Comparison of ENCODE assay signal across 9 cellular contexts in genomic region chr2:190119257-190119656, GRCh38. TPM values are rescaled to one million over a fixed set of nuclear protein-coding genes. Genes with fewer than 3 reads are reported as not detected.
DNase-seq lines count a peak whose midpoint lies in the region; ATAC-seq, FAIRE-seq and TF ChIP-seq lines count a peak whose summit lies in the region.
"Had no signal": no experiment of that assay in that cellular context is flagged by ENCODE, and none has a peak within 500 bp of the region (broad histone marks: within the 10 kb centered on the region; RNA-seq: fewer than 3 reads in every experiment).

No MANE protein-coding gene starts in this region.

- ATAC-seq in K562 (no peak), HG02884 (IDR thresholded peaks at IDR 0.05; ENCODE audit: unreplicated experiment) (no peak), GM21576 (IDR thresholded peaks at IDR 0.05; ENCODE audit: unreplicated experiment) (no peak), HG03097 (IDR thresholded peaks at IDR 0.05; ENCODE audit: low FRiP score, unreplicated experiment) (no peak)
- peak; percentile 88 for ATAC-seq in stimulated activated naive CD8-positive, alpha-beta T cell treated with anti-CD3 and anti-CD28 coated beads, Interleukin-15, amount 100 ng/mL, for 72 hours

- H3K27ac ChIP-seq in K562 (ENCODE audit: extremely low read depth, low read depth, low read length): no peak overlapping the region

- H3K4me3 Mint-ChIP-seq in stimulated activated naive CD8-positive, alpha-beta T cell treated with anti-CD3 and anti-CD28 coated beads, Interleukin-15, amount 100 ng/mL, for 72 hours: peak overlapping the region in 1 of 2 donors; percentile 52

- no peak for FAIRE-seq in K562 (lab: Jason Lieb, UNC)

- H3K79me2 ChIP-seq in K562 (ENCODE audit: control insufficient read depth, insufficient read depth, low read length): no peaks in the 10 kb centered on the region

- no peak overlapping the region for H3K4me2 ChIP-seq in K562 (ENCODE audit: insufficient read depth, low read length)

- no peak for TF ChIP-seq CTCF in K562 (IDR thresholded peaks at IDR 0.05 in 2 of 3, conservative IDR thresholded peaks at IDR 0.05 in 1 of 3; ENCODE audit: insufficient read depth in 2 of 3, low read depth in 1 of 3, low read length in 3 of 3)

- no peaks in the 10 kb centered on the region for H4K20me1 ChIP-seq in K562 (replicated peaks; ENCODE audit: control insufficient read depth, insufficient read depth, low read length)

- peak; percentile 66 for DNase-seq in NCI-H2227 (lab: John Stamatoyannopoulos, UW; ENCODE audit: unreplicated experiment)
- DNase-seq in K562 (ENCODE audit: extremely low read depth in 1 of 4, low spot score in 3 of 4): peak in 1 of 4 experiments; percentile 9
- peak; percentile 57 for DNase-seq in iPS-NIHi7 (ENCODE audit: extremely low spot score)
- DNase-seq in stimulated activated naive CD8-positive, alpha-beta T cell treated with anti-CD3 and anti-CD28 coated beads, Interleukin-15, amount 100 ng/mL, for 72 hours: peak in 1 of 2 donors; percentile 36
- DNase-seq: NCI-H2081 had no signal

- no peak for TF ChIP-seq POLR2A in K562 (conservative IDR thresholded peaks at IDR 0.05)

- H3K27me3 Mint-ChIP-seq in stimulated activated naive CD8-positive, alpha-beta T cell treated with anti-CD3 and anti-CD28 coated beads, Interleukin-15, amount 100 ng/mL, for 72 hours: no peaks in the 10 kb centered on the region

- WGBS in K562 (ENCODE audit: insufficient coverage, low coverage, missing lambda C conversion rate): 68% methylated on average over 14 of the region's 14 CpGs

- no peaks in the 10 kb centered on the region for H3K9me1 ChIP-seq in K562 (ENCODE audit: control insufficient read depth, insufficient read depth, low read length)

- BruUV-seq in K562 (replicated peaks; lab: Mats Ljungman, UMichigan): no TSS peak

- CTCF ChIA-PET in K562 (lab: Yijun Ruan, JAX; ENCODE audit: low intra/inter-chr PET ratio): no interaction called here

- in situ Hi-C loops in K562 (cut with MboI): no loop called here

- no peaks in the 10 kb centered on the region for H3K9me3 ChIP-seq in K562 (replicated peaks; ENCODE audit: control insufficient read depth, insufficient read depth, low read depth, low read length)

- H3K4me1 ChIP-seq in K562 (replicated peaks in 1 of 2; ENCODE audit: control insufficient read depth in 2 of 2, insufficient read depth in 2 of 2, low read length in 2 of 2): no peaks in the 10 kb centered on the region; a peak in 1 of 5 replicates

- H3K27me3 ChIP-seq in K562 (ENCODE audit: control insufficient read depth in 2 of 2, insufficient read depth in 2 of 2, low read length in 2 of 2): no peaks in the 10 kb centered on the region

- H3K36me3 ChIP-seq in K562 (ENCODE audit: control insufficient read depth, insufficient read depth, low read length): no peaks in the 10 kb centered on the region

- intact Hi-C loops in K562 (cut with micrococcal nuclease): no loop called here

- H2AFZ ChIP-seq in K562 (ENCODE audit: low read depth, low read length): no peak overlapping the region

- no peak for TF ChIP-seq EP300 in K562 (IDR thresholded peaks at IDR 0.05; ENCODE audit: low read length)

- no peak overlapping the region for H3K4me3 ChIP-seq in K562

- TF ChIP-seq RAD21 in K562 (CRISPR knock-in tag; conservative IDR thresholded peaks at IDR 0.05 in 1 of 2, IDR thresholded peaks at IDR 0.05 in 1 of 2): no peak

- peak overlapping the region in 1 of 2 donors; percentile 55 for H3K27ac Mint-ChIP-seq in stimulated activated naive CD8-positive, alpha-beta T cell treated with anti-CD3 and anti-CD28 coated beads, Interleukin-15, amount 100 ng/mL, for 72 hours

- H3K9me3 Mint-ChIP-seq in stimulated activated naive CD8-positive, alpha-beta T cell treated with anti-CD3 and anti-CD28 coated beads, Interleukin-15, amount 100 ng/mL, for 72 hours: no peaks in the 10 kb centered on the region

- no peak overlapping the region for H3K9ac ChIP-seq in K562 (ENCODE audit: insufficient read depth in 1 of 2, low read depth in 2 of 2, low read length in 2 of 2)

- POLR2A ChIA-PET in K562 (lab: Yijun Ruan, JAX): no interaction called here

- no peaks in the 10 kb centered on the region for H3K4me1 Mint-ChIP-seq in stimulated activated naive CD8-positive, alpha-beta T cell treated with anti-CD3 and anti-CD28 coated beads, Interleukin-15, amount 100 ng/mL, for 72 hours

TF ChIP-seq in K562, 482 proteins besides CTCF, POLR2A, EP300 and RAD21:
- no peak for TF ChIP-seq ESRRB (CRISPR knock-in tag; IDR thresholded peaks at IDR 0.05; ENCODE audit: borderline replicate concordance)
- 0 out of 2 replicates have a peak, but pooled peaks have one; percentile 35 for TF ChIP-seq ZBTB33 (CRISPR knock-in tag; IDR thresholded peaks at IDR 0.05)

RNA-seq across cellular contexts. Expression of gene MSTN, which starts 56.7 kb away (rescaled TPM):
- total RNA-seq in K562 (2011; cell fraction: chromatin; rRNA removed; ENCODE audit: low replicate concordance): not detected in 2 replicates
- not detected in 2 replicates for total RNA-seq in K562 (2011; cell fraction: nucleolus; rRNA removed)
- total RNA-seq in K562 (2011; cell fraction: nucleoplasm; rRNA removed): not detected in 2 replicates
- total RNA-seq in K562 (2014; rRNA removed): not detected in 2 replicates
- total RNA-seq in K562 (2014; rRNA removed; fragmentation: Illumina TruSeq; extraction: Trizol): not detected in 2 replicates
- total RNA-seq in K562 (2015; rRNA removed; fragmentation: Illumina TruSeq; extraction: Trizol): not detected in 2 replicates
- not detected in 2 replicates for total RNA-seq in K562 (2021)
- not detected in 2 replicates for polyA plus RNA-seq in K562 (2011; rRNA removed)
- polyA plus RNA-seq in K562 (2011; cell fraction: cytosol; rRNA removed): not detected in 2 replicates
- not detected in 2 replicates for polyA plus RNA-seq in K562 (2011; cell fraction: nucleus; rRNA removed)
- 0.03 TPM in 1 of 2 replicates, not detected in the other for polyA plus RNA-seq in K562 (2012)
- not detected in 2 replicates for polyA plus RNA-seq in K562 (2014; fragmentation: Illumina TruSeq; extraction: Trizol)
- not detected for polyA plus RNA-seq in K562 (2014; fragmentation: Nextera tagmentation; extraction: Ambion mirVana)
- not detected in 2 replicates for polyA plus RNA-seq in K562 (2014; rRNA removed)
- not detected in 2 replicates for polyA minus RNA-seq in K562 (2011; rRNA and poly(A)+ RNA removed)
- not detected in 2 replicates for polyA minus RNA-seq in K562 (2011; cell fraction: cytosol; rRNA and poly(A)+ RNA removed)
- polyA minus RNA-seq in K562 (2011; cell fraction: nucleus; rRNA and poly(A)+ RNA removed): not detected in 2 replicates
- total RNA-seq: activated CD8-positive, alpha-beta memory T cell treated with anti-CD3 and anti-CD28 coated beads for 36 hours had no signal
